ENCODE assay signal across 11 cellular contexts in the genomic region with DNA sequence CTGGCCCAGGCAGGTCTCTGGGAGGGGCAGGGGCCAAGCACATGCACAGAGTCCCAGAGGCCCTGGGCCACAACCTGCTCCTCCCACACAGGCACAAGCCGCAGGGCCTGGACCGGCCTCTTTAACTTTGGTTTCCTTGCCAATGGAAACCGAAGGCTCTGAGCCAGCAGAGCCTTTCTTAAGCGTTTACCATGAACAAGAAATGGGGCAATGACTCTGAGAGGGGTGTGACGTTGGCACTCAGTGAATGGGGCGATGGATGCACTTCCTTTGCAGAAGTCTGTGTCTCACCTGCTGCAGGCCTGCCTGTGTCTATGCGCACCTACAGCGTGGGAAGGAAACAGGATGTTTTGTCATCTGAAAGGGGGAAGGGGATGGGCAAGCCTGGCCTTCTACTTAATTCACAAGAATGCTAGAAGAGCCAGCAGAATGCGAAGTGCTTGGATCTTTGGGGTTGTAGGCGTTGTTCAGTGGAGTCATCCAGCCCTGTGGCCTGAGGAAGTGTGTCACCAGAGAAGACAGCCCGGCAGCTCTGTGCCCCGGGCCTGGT. TPM values are rescaled to one million over a fixed set of nuclear protein-coding genes. Genes with fewer than 3 reads are reported as not detected.
DNase-seq lines count a peak whose midpoint lies in the region; ATAC-seq, FAIRE-seq and TF ChIP-seq lines count a peak whose summit lies in the region.
"Had no signal": no experiment of that assay in that cellular context is flagged by ENCODE, and none has a peak within 500 bp of the region (broad histone marks: within the 10 kb centered on the region; RNA-seq: fewer than 3 reads in every experiment).

No MANE protein-coding gene starts in this region.

- peaks cover 51% of the 10 kb centered on the region for H3K36me3 Mint-ChIP-seq in dendritic cell treated with granulocyte-macrophage colony-stimulating factor and Interleukin-4, amounts not matched to agents 40 ng/mL and 50 ng/mL, for 4 days (ENCODE audit: low read depth)

- H3K27ac Mint-ChIP-seq in dendritic cell treated with granulocyte-macrophage colony-stimulating factor and Interleukin-4, amounts not matched to agents 40 ng/mL and 50 ng/mL, for 4 days = peak overlapping the region; percentile 22

- H3K27me3 ChIP-seq in upper lobe of right lung = no peaks in the 10 kb centered on the region

- no peak overlapping the region for H3K4me3 Mint-ChIP-seq in dendritic cell treated with granulocyte-macrophage colony-stimulating factor and Interleukin-4, amounts not matched to agents 40 ng/mL and 50 ng/mL, for 4 days

- peaks cover 37% of the 10 kb centered on the region for H3K36me3 ChIP-seq in upper lobe of right lung

- DNase-seq in DMS79 (lab: John Stamatoyannopoulos, UW) (peak; percentile 3), DMS79 treated with DMSO at 0.1 percent for 48 hours (lab: John Stamatoyannopoulos, UW) (no peak), occipital lobe (lab: John Stamatoyannopoulos, UW) (peak; percentile 24), upper lobe of right lung (peak; percentile 80), GM19239 (ENCODE audit: insufficient read length, low spot score) (no peak), left colon (no peak)
- DNase-seq: MV-4-11 had no signal

- no peak overlapping the region for H3K4me3 ChIP-seq in upper lobe of right lung

- no peak for TF ChIP-seq CTCF in upper lobe of right lung (IDR thresholded peaks at IDR 0.05)

- peaks cover 25% of the 10 kb centered on the region for H3K4me1 ChIP-seq in upper lobe of right lung

- peak; percentile 72 for ATAC-seq in upper lobe of right lung
- ATAC-seq in HG03095 (IDR thresholded peaks at IDR 0.05; ENCODE audit: unreplicated experiment) = no peak
- ATAC-seq in left colon = no peak

- peak overlapping the region; percentile 53 for H3K27ac ChIP-seq in upper lobe of right lung
- H3K27ac ChIP-seq: 22Rv1 had no signal

- no peak for FAIRE-seq in GM19239 (lab: Jason Lieb, UNC)

- intact Hi-C loops in dendritic cell treated with granulocyte-macrophage colony-stimulating factor and Interleukin-4, amounts not matched to agents 40 ng/mL and 50 ng/mL, for 4 days (cut with micrococcal nuclease) = no loop called here
- intact Hi-C loops in upper lobe of right lung (cut with DNase I) (no loop called here), left colon (cut with DNase I, micrococcal nuclease) (no loop called here)

- H3K9me3 Mint-ChIP-seq in dendritic cell treated with granulocyte-macrophage colony-stimulating factor and Interleukin-4, amounts not matched to agents 40 ng/mL and 50 ng/mL, for 4 days = no peaks in the 10 kb centered on the region

- H3K4me1 Mint-ChIP-seq in dendritic cell treated with granulocyte-macrophage colony-stimulating factor and Interleukin-4, amounts not matched to agents 40 ng/mL and 50 ng/mL, for 4 days (ENCODE audit: low read depth) = peaks cover 25% of the 10 kb centered on the region

- no peaks in the 10 kb centered on the region for H3K9me3 ChIP-seq in upper lobe of right lung

- H3K27me3 Mint-ChIP-seq in dendritic cell treated with granulocyte-macrophage colony-stimulating factor and Interleukin-4, amounts not matched to agents 40 ng/mL and 50 ng/mL, for 4 days = no peaks in the 10 kb centered on the region

RNA-seq across cellular contexts. Expression of a gene that starts 41.8 kb away (rescaled TPM):
- total RNA-seq in occipital lobe = 23.7 TPM
- 26.5 TPM for total RNA-seq in upper lobe of right lung
- 10 to 100 TPM; 18.8 to 21.6 TPM for total RNA-seq in left colon

RNA-seq across cellular contexts. Expression of a gene that starts 42.1 kb away (rescaled TPM):
- total RNA-seq in occipital lobe (29.0 TPM), upper lobe of right lung (36.4 TPM), left colon (10 to 100 TPM; 21.8 to 23.6 TPM)

RNA-seq across cellular contexts. Expression of a gene that starts 46.6 kb away (rescaled TPM):
- not detected for total RNA-seq in occipital lobe
- total RNA-seq in upper lobe of right lung = not detected
- total RNA-seq in left colon = not detected
- total RNA-seq: chondrocyte had no signal

RNA-seq across cellular contexts. Expression of a gene that starts 53.4 kb away (rescaled TPM):
- total RNA-seq in occipital lobe (0.16 TPM), upper lobe of right lung (0.55 TPM), left colon (under 1 TPM; 0.56 to 0.58 TPM)
- total RNA-seq: chondrocyte had no signal

Comparison
In these comparisons a context has a peak if more than half of its experiments do, and no peak if none do; other contexts are left out.
1. DNase-seq: peak in DMS79 (single experiment), occipital lobe (single experiment) and upper lobe of right lung (single experiment); none in DMS79 treated with DMSO at 0.1 percent for 48 hours (single experiment), GM19239 (single experiment) and left colon (0 of 2).